ENCODE assay signal across 21 cellular contexts in genomic region chr18:8167036-8167435, GRCh38.
"Had no signal": no experiment of that assay in that cellular context is flagged by ENCODE, and none has a peak within 500 bp of the region (broad histone marks: within the 10 kb centered on the region; RNA-seq: fewer than 3 reads in every experiment).

No MANE protein-coding gene starts in this region.

- ATAC-seq: left lung, natural killer cell, T-helper 17 cell had no signal

- H3K9me3 ChIP-seq: left lung, sigmoid colon, thoracic aorta, upper lobe of left lung had no signal

- H3K27ac ChIP-seq: brain microvascular endothelial cell, left lung, sigmoid colon, thoracic aorta, upper lobe of left lung had no signal

- H3K36me3 ChIP-seq: brain microvascular endothelial cell, left lung, sigmoid colon, thoracic aorta, upper lobe of left lung had no signal

- H3K4me3 ChIP-seq: left lung, lung, sigmoid colon, thoracic aorta, upper lobe of left lung had no signal

- H3K4me1 ChIP-seq: left lung, upper lobe of left lung had no signal

- H3K27me3 ChIP-seq: brain microvascular endothelial cell, left lung, sigmoid colon, upper lobe of left lung had no signal

- DNase-seq: activated CD4-positive, alpha-beta memory T cell treated with anti-CD3 and anti-CD28 coated beads for 36 hours; activated CD4-positive, alpha-beta T cell treated with anti-CD3 and anti-CD28 coated beads for 4 hours; activated CD4-positive, CD25-positive, alpha-beta regulatory T cell; activated effector memory CD4-positive, alpha-beta T cell treated with anti-CD3 and anti-CD28 coated beads, Interleukin-2, amount 50 U/mL, for 16 hours; activated naive CD4-positive, alpha-beta T cell treated with anti-CD3 and anti-CD28 coated beads, Interleukin-2, amount 50 U/mL, for 16 hours; anterior cingulate cortex; brain microvascular endothelial cell; caudate nucleus; effector CD4-positive, alpha-beta T cell; kidney; left lung; midbrain; natural killer cell; retina; sigmoid colon; stimulated activated CD4-positive, alpha-beta T cell treated with anti-CD3 and anti-CD28 coated beads, Interleukin-4, amount 100 ng/mL, for 1 hour; stimulated activated naive CD4-positive, alpha-beta T cell treated with Interleukin-2 at 50 U/mL for 16 hours; T-helper 17 cell; upper lobe of left lung had no signal
